ENCODE assay signal across 5 cellular contexts in the genomic region with DNA sequence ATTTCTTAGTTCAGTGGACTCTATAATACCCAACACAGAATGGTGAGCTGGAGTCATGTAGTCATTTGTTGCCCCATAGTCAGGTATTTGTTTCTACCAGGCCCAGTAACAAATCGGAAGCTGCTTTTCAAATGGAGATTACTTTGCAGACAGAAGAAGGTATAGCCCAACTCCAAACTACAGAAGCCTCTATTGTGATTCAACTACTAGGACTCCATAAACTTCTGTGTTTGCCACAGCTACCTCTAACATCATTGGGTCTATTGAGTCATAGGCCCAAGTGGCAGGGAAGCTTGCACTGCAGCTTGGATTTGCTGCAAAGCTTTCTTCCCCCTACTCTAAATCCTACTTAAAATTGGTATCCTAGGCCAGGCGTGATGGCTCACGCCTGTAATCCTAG.
"Had no signal": no experiment of that assay in that cellular context is flagged by ENCODE, and none has a peak within 500 bp of the region (broad histone marks: within the 10 kb centered on the region; RNA-seq: fewer than 3 reads in every experiment).

No MANE protein-coding gene starts in this region.

- DNase-seq: GM23248, H9, HCEC 1CT, KBM-7 had no signal

- H3K4me3 ChIP-seq: GM23248 had no signal

- ATAC-seq: HepG2 had no signal

- H3K9ac ChIP-seq: GM23248 had no signal
